8 cellular contexts compared by ENCODE assay signal in the genomic region with DNA sequence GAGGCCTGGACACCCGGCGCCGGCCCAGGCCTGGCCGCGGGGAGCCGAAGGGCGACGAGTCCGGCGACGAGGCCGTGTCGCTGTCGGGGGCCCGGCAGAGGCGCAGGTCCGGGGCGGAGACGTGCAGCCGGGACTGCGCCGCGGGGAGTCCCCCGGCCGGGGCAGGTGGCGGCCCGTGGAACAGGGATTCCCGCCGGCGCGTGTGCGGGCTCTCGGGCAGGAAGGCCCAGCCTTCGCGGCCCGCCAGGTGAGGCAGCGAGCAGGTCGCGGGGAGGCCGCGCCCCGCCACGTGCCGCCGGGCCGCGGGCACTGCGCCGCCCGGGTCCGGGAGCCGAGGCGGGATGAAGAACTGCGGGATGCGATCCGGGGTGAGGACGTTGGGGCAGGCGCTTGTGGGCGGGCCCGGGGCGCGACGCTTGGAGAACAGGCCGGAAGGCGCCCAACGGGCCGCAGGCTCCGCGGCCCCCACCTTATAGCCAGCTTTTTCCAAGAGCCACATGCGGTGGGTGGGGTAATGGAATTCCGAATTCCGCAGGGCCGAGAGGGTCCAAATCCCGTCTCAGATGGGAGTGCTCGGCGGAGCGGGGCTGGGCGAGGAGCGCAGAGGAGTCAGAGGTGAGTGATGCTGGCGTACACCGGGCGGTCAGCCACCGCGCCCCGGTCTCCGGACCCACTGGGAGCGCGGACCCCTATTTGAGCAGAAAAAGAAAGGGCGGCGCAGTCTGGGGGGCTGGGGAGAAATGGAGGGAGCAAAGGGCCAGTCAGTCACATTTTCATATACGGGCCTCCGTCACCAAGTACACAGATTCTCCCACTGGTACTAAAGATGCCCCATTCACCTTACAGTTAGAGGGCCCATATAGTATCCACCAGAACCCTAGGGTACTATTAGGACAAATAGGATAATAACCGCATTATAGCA. TPM values are rescaled to one million over a fixed set of nuclear protein-coding genes. Genes with fewer than 3 reads are reported as not detected.
DNase-seq lines count a peak whose midpoint lies in the region; TF ChIP-seq lines count a peak whose summit lies in the region.

No MANE protein-coding gene starts in this region.

- no peak overlapping the region for H3K27ac ChIP-seq in ACC112 (ENCODE audit: low read depth, low read length)
- H3K27ac ChIP-seq in HUES6 (ENCODE audit: low read depth, low read length) = no peak overlapping the region

- no peak overlapping the region for H3K27ac Mint-ChIP-seq in chondrocyte (ENCODE audit: unreplicated experiment)

- H3K4me1 Mint-ChIP-seq in chondrocyte (ENCODE audit: low read depth) = peaks cover 14% of the 10 kb centered on the region

- H3K27me3 Mint-ChIP-seq in chondrocyte (ENCODE audit: low read depth) = peaks cover 22% of the 10 kb centered on the region

- DNase-seq in chondrocyte (ENCODE audit: low spot score) = no peak
- DNase-seq in effector CD8-positive, alpha-beta T cell (lab: John Stamatoyannopoulos, UW) = no peak
- DNase-seq in NCI-H2081 treated with DMSO at 0.1 percent for 48 hours (lab: John Stamatoyannopoulos, UW) = no peak
- no peak for DNase-seq in effector CD4-positive, alpha-beta T cell
- no peak for DNase-seq in OCI-M1 (lab: John Stamatoyannopoulos, UW)

- H3K27me3 ChIP-seq in ACC112 (ENCODE audit: insufficient read depth, low read length) (peaks cover 13% of the 10 kb centered on the region; the same call in 1 of the 2 replicates), HUES6 (ENCODE audit: control insufficient read depth, insufficient read depth, low read length) (peaks cover 45% of the 10 kb centered on the region), mucosa of stomach (ENCODE audit: control insufficient read depth, insufficient read depth, low read length) (peaks cover 24% of the 10 kb centered on the region)

- H3K9ac ChIP-seq in HUES6 (ENCODE audit: low read length) (no peak overlapping the region), mucosa of stomach (ENCODE audit: low read length) (peak overlapping the region; percentile 87)

- H3K4me1 ChIP-seq in ACC112 (ENCODE audit: control insufficient read depth, insufficient read depth, low read length, unreplicated experiment) = peaks cover 34% of the 10 kb centered on the region
- H3K4me1 ChIP-seq in HUES6 (ENCODE audit: control insufficient read depth, insufficient read depth, low read length) = peaks cover 11% of the 10 kb centered on the region; the same call in 1 of the 2 replicates
- H3K4me1 ChIP-seq in mucosa of stomach (ENCODE audit: control insufficient read depth, insufficient read depth, low read length) = peaks cover 29% of the 10 kb centered on the region

- no peaks in the 10 kb centered on the region for H3K9me3 Mint-ChIP-seq in chondrocyte (ENCODE audit: low read depth)

- no peaks in the 10 kb centered on the region for H3K79me2 ChIP-seq in ACC112 (ENCODE audit: control insufficient read depth, insufficient read depth, low read length, unreplicated experiment)

- TF ChIP-seq CTCF in chondrocyte (IDR thresholded peaks at IDR 0.05) = no peak

- peak overlapping the region; percentile 40 for H3K4me3 Mint-ChIP-seq in chondrocyte (ENCODE audit: unreplicated experiment)

- peak overlapping the region; percentile 55 for H2AFZ ChIP-seq in ACC112 (ENCODE audit: low read length, unreplicated experiment)

- H3K9me3 ChIP-seq in HUES6 (ENCODE audit: control insufficient read depth, insufficient read depth, low read depth, low read length) (no peaks in the 10 kb centered on the region), mucosa of stomach (ENCODE audit: control insufficient read depth, low read length) (no peaks in the 10 kb centered on the region)

- H3K4me3 ChIP-seq in ACC112 (ENCODE audit: low read depth, low read length) (peak overlapping the region; percentile 76), HUES6 (ENCODE audit: low read depth, low read length) (peak overlapping the region; percentile 69), mucosa of stomach (ENCODE audit: low read length) (peak overlapping the region; percentile 57)

- no peaks in the 10 kb centered on the region for H3K36me3 Mint-ChIP-seq in chondrocyte (ENCODE audit: low read depth)

- H3K36me3 ChIP-seq in ACC112 (ENCODE audit: insufficient read depth, low read length) (no peaks in the 10 kb centered on the region), HUES6 (ENCODE audit: control insufficient read depth, insufficient read depth, low read length) (no peaks in the 10 kb centered on the region), mucosa of stomach (ENCODE audit: control insufficient read depth, insufficient read depth, low read length) (no peaks in the 10 kb centered on the region)

RNA-seq across cellular contexts. Expression of a gene that starts 0.9 kb away (rescaled TPM):
- total RNA-seq in chondrocyte = not detected in 3 replicates

RNA-seq across cellular contexts. Expression of a gene that starts 7.2 kb away (rescaled TPM):
- not detected in 3 replicates for total RNA-seq in chondrocyte

RNA-seq across cellular contexts. Expression of a gene that starts 14.8 kb away (rescaled TPM):
- total RNA-seq in chondrocyte = not detected in 3 replicates

RNA-seq across cellular contexts. Expression of a gene that starts 33.5 kb away (rescaled TPM):
- total RNA-seq in chondrocyte = not detected in 3 replicates

RNA-seq across cellular contexts. Expression of a gene that starts 48.5 kb away (rescaled TPM):
- total RNA-seq in chondrocyte = 4.7 to 6.8 TPM (median 6.4 TPM) in 3 replicates
